Comparison of ENCODE assay signal across 19 cellular contexts in the genomic region with DNA sequence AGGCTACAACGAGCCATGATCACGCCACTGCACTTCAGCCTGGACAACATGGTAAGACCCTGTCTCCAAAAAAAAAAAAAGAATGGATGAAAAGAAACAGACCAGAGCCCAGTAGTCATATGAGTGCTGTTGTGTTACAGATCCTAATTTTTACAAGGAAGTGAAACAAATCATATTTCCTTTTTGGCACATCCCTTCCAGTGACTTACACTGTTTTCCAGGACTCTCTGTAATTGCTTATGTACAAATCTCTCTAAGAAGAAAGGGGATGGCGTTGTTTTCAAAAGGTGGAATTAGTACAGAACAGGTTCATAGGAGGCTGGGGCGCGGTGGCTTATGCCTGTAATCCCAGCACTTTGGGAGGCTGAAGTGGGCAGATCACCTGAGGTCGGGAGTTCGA. TPM values are rescaled to one million over a fixed set of nuclear protein-coding genes. Genes with fewer than 3 reads are reported as not detected.
DNase-seq lines count a peak whose midpoint lies in the region; ATAC-seq and TF ChIP-seq lines count a peak whose summit lies in the region.
"Had no signal": no experiment of that assay in that cellular context is flagged by ENCODE, and none has a peak within 500 bp of the region (broad histone marks: within the 10 kb centered on the region; RNA-seq: fewer than 3 reads in every experiment).

No MANE protein-coding gene starts in this region.

- CTCF ChIA-PET in CD8-positive, alpha-beta T cell (lab: Charles Lee) = interaction anchor here (0.6 to 1.3 kb wide), 3 partner anchors 13 to 78 kb away, joined by 3 to 5 read pairs (median 4); no protein-coding TSS in a partner anchor

- H3K4me2 ChIP-seq in BLaER1 treated with 17β-estradiol and CSF1 and Interleukin-3, amounts not matched to agents 10 nM and 100 nM = peak overlapping the region; percentile 72 to 96 (median 87)

- H3K36me3 ChIP-seq in BLaER1 treated with 17β-estradiol and CSF1 and Interleukin-3, amounts not matched to agents 10 nM and 100 nM = peaks cover 0 to 32% (median 10%) of the 10 kb centered on the region in 11 experiments; a peak in 8 of 22 replicates
- no peaks in the 10 kb centered on the region for H3K36me3 ChIP-seq in CD8-positive, alpha-beta T cell (ENCODE audit: insufficient read depth, low read length)
- H3K36me3 ChIP-seq: ovary had no signal

- no peak overlapping the region for H3K4me3 Mint-ChIP-seq in CD8-positive, alpha-beta T cell
- H3K4me3 Mint-ChIP-seq in memory B cell = peak overlapping the region; percentile 76
- no peak overlapping the region for H3K4me3 Mint-ChIP-seq in T-helper 2 cell treated with Interferon-gamma antibody and Interleukin-4, amounts not matched to agents 5 μg/mL and 100 μg/mL, for 36 hours

- DNase-seq in CD8-positive, alpha-beta T cell = no peak
- DNase-seq in memory B cell (ENCODE audit: low spot score in 2 of 2) (no peak), left colon (no peak), NCI-H2227 (lab: John Stamatoyannopoulos, UW; ENCODE audit: unreplicated experiment) (no peak), NCI-H226 (no peak)
- no peak for DNase-seq in T-helper 2 cell treated with Interferon-gamma antibody and Interleukin-4, amounts not matched to agents 5 μg/mL and 100 μg/mL, for 36 hours (ENCODE audit: low spot score)
- DNase-seq: activated CD4-positive, CD25-positive, alpha-beta regulatory T cell; activated CD8-positive, alpha-beta memory T cell treated with anti-CD3 and anti-CD28 coated beads, Interleukin-2, amount 50 U/mL, for 4 hours; activated naive CD4-positive, alpha-beta T cell; KG1; ovary; tibial artery had no signal

- TF ChIP-seq CTCF in CD8-positive, alpha-beta T cell (IDR thresholded peaks at IDR 0.05) = no peak
- TF ChIP-seq CTCF in VCaP (conservative IDR thresholded peaks at IDR 0.05) = no peak

- H3K4me1 Mint-ChIP-seq in CD8-positive, alpha-beta T cell (ENCODE audit: low read depth) = peaks cover 18% of the 10 kb centered on the region
- H3K4me1 Mint-ChIP-seq in memory B cell = peaks cover 62% of the 10 kb centered on the region
- H3K4me1 Mint-ChIP-seq in T-helper 2 cell treated with Interferon-gamma antibody and Interleukin-4, amounts not matched to agents 5 μg/mL and 100 μg/mL, for 36 hours (ENCODE audit: low read depth) = no peaks in the 10 kb centered on the region

- POLR2A ChIA-PET in CD8-positive, alpha-beta T cell (lab: Charles Lee) = interaction anchor here (1.8 kb wide), 1 partner anchor 16 kb away, joined by 5 read pairs; no protein-coding TSS in a partner anchor

- no peak for ATAC-seq in CD8-positive, alpha-beta T cell
- peak; percentile 21 for ATAC-seq in memory B cell (ENCODE audit: low read depth)
- ATAC-seq in left colon = no peak

- H3K27ac Mint-ChIP-seq in CD8-positive, alpha-beta T cell = peak overlapping the region; percentile 88
- H3K27ac Mint-ChIP-seq in memory B cell = peak overlapping the region; percentile 93
- H3K27ac Mint-ChIP-seq in T-helper 2 cell treated with Interferon-gamma antibody and Interleukin-4, amounts not matched to agents 5 μg/mL and 100 μg/mL, for 36 hours = no peak overlapping the region

- H4K20me1 ChIP-seq in BLaER1 treated with 17β-estradiol and CSF1 and Interleukin-3, amounts not matched to agents 10 nM and 100 nM = no peaks in the 10 kb centered on the region

- H3K27me3 Mint-ChIP-seq in CD8-positive, alpha-beta T cell (ENCODE audit: low read depth) = no peaks in the 10 kb centered on the region
- no peaks in the 10 kb centered on the region for H3K27me3 Mint-ChIP-seq in memory B cell
- no peaks in the 10 kb centered on the region for H3K27me3 Mint-ChIP-seq in T-helper 2 cell treated with Interferon-gamma antibody and Interleukin-4, amounts not matched to agents 5 μg/mL and 100 μg/mL, for 36 hours (ENCODE audit: low read depth)

- peak overlapping the region; percentile 64 to 84 (median 76) for H3K27ac ChIP-seq in BLaER1 treated with 17β-estradiol and CSF1 and Interleukin-3, amounts not matched to agents 10 nM and 100 nM
- no peak overlapping the region for H3K27ac ChIP-seq in CD8-positive, alpha-beta T cell (ENCODE audit: low read depth, low read length)
- peak overlapping the region; percentile 75 for H3K27ac ChIP-seq in VCaP
- H3K27ac ChIP-seq: ovary, tibial artery had no signal

- no peaks in the 10 kb centered on the region for H3K9me3 Mint-ChIP-seq in CD8-positive, alpha-beta T cell
- peaks cover 2% of the 10 kb centered on the region for H3K9me3 Mint-ChIP-seq in memory B cell
- no peaks in the 10 kb centered on the region for H3K9me3 Mint-ChIP-seq in T-helper 2 cell treated with Interferon-gamma antibody and Interleukin-4, amounts not matched to agents 5 μg/mL and 100 μg/mL, for 36 hours

- H3K27me3 ChIP-seq in BLaER1 treated with 17β-estradiol and CSF1 and Interleukin-3, amounts not matched to agents 10 nM and 100 nM = no peaks in the 10 kb centered on the region
- no peaks in the 10 kb centered on the region for H3K27me3 ChIP-seq in CD8-positive, alpha-beta T cell (ENCODE audit: insufficient read depth, low read length)
- H3K27me3 ChIP-seq: ovary, tibial artery had no signal

- peaks cover 42% of the 10 kb centered on the region for H3K36me3 Mint-ChIP-seq in CD8-positive, alpha-beta T cell
- H3K36me3 Mint-ChIP-seq in memory B cell = peaks cover 66% of the 10 kb centered on the region
- no peaks in the 10 kb centered on the region for H3K36me3 Mint-ChIP-seq in T-helper 2 cell treated with Interferon-gamma antibody and Interleukin-4, amounts not matched to agents 5 μg/mL and 100 μg/mL, for 36 hours (ENCODE audit: low read depth)

- H3K4me1 ChIP-seq in BLaER1 treated with 17β-estradiol and CSF1 and Interleukin-3, amounts not matched to agents 10 nM and 100 nM = peaks cover 46 to 54% (median 49%) of the 10 kb centered on the region in 10 experiments
- H3K4me1 ChIP-seq in CD8-positive, alpha-beta T cell (ENCODE audit: insufficient read depth, low read length) = peaks cover 19% of the 10 kb centered on the region
- H3K4me1 ChIP-seq: tibial artery had no signal

- H3K9me3 ChIP-seq in BLaER1 treated with 17β-estradiol and CSF1 and Interleukin-3, amounts not matched to agents 10 nM and 100 nM (replicated peaks in 1 of 11) = no peaks in the 10 kb centered on the region; a peak in 1 of 22 replicates
- H3K9me3 ChIP-seq in CD8-positive, alpha-beta T cell (ENCODE audit: low read length) = no peaks in the 10 kb centered on the region
- H3K9me3 ChIP-seq: ovary, tibial artery had no signal

- H3K9ac ChIP-seq in BLaER1 treated with 17β-estradiol and CSF1 and Interleukin-3, amounts not matched to agents 10 nM and 100 nM = peak overlapping the region; percentile 40 to 74 (median 62); a peak in 21 of 22 replicates

- intact Hi-C loops in CD8-positive, alpha-beta T cell (cut with DNase I, micrococcal nuclease) = no loop called here
- intact Hi-C loops in left colon (cut with DNase I, micrococcal nuclease) = no loop called here

- peak overlapping the region in 7 of 10 experiments; percentile 9 to 40 (median 31); a peak in 9 of 20 replicates for H3K4me3 ChIP-seq in BLaER1 treated with 17β-estradiol and CSF1 and Interleukin-3, amounts not matched to agents 10 nM and 100 nM
- no peak overlapping the region for H3K4me3 ChIP-seq in CD8-positive, alpha-beta T cell (ENCODE audit: low read depth, low read length)
- H3K4me3 ChIP-seq: ovary, skin epidermis, tibial artery had no signal

RNA-seq across cellular contexts. Expression of gene ZNF594, which starts 19.8 kb away (rescaled TPM):
- total RNA-seq in CD8-positive, alpha-beta T cell = 1 to 10 TPM; 3.2 to 3.3 TPM
- total RNA-seq in left colon = 1 to 10 TPM; 3.7 to 3.9 TPM

RNA-seq across cellular contexts. Expression of gene SCIMP, which starts 23.2 kb away (rescaled TPM):
- total RNA-seq in CD8-positive, alpha-beta T cell = under 1 TPM; 0.14 to 0.19 TPM
- total RNA-seq in left colon = 1 to 10 TPM in 1 of 2 donors, under 1 TPM in 1; 0.64 to 2.3 TPM
- total RNA-seq: astrocyte; H1; kidney epithelial cell; T-helper 1 cell treated with Interleukin-12 subunit alpha and Interleukin-12 subunit beta and Interleukin-4 antibody, amounts not matched to agents 30 ng/mL and 1 ng/mL, for 36 hours had no signal
